In the genomic region with DNA sequence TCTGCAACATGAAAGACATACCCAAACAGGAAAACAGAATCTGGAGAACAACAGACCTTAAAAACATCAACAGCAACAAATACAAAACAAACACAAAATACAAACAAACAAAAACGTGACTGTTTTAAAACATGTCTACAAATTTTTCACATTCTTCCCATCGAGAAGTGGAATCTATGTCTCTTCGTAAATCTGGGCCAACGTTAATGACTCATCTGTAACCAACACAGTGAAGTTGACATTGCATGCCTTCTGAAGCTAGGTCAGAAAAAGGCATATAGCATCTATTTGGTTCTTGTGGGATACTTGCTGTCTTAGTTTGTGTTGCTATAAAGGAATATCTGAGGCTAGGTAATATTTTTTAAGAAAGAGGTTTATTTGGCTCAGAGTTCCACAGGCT, we compare ENCODE assay signal across 17 cellular contexts.
DNase-seq lines count a peak whose midpoint lies in the region; ATAC-seq and TF ChIP-seq lines count a peak whose summit lies in the region.
"Had no signal": no experiment of that assay in that cellular context is flagged by ENCODE, and none has a peak within 500 bp of the region (broad histone marks: within the 10 kb centered on the region; RNA-seq: fewer than 3 reads in every experiment).

No MANE protein-coding gene starts in this region.

- H3K4me3 ChIP-seq in AG04449 (ENCODE audit: low read depth, low read length), result no peak overlapping the region
- H3K4me3 ChIP-seq in astrocyte of the spinal cord (ENCODE audit: low read depth, low read length), result no peak overlapping the region
- H3K4me3 ChIP-seq: thyroid gland had no signal

- CTCF ChIA-PET in AG04449 (lab: Yijun Ruan, JAX), result no interaction called here

- POLR2A ChIA-PET in AG04449 (lab: Yijun Ruan, JAX), result no interaction called here

- no peak for ATAC-seq in HG02610 (IDR thresholded peaks at IDR 0.05; ENCODE audit: unreplicated experiment)
- ATAC-seq: activated CD8-positive, alpha-beta memory T cell treated with anti-CD3 and anti-CD28 coated beads, Interleukin-2, amount 10 ng/mL, durations not matched to agents 7 days and 5 days had no signal

- DNase-seq in AG04449 (ENCODE audit: low read depth, low spot score) (peak; percentile 44), HCEC 1CT (peak; percentile 61), astrocyte of the spinal cord (ENCODE audit: low read depth, low spot score) (peak; percentile 39), kidney glomerular epithelial cell (lab: John Stamatoyannopoulos, UW) (peak; percentile 7), NCI-H748 (lab: John Stamatoyannopoulos, UW; ENCODE audit: unreplicated experiment) (no peak), mesothelial cell of epicardium (ENCODE audit: low spot score in 2 of 2, unreplicated experiment in 2 of 2) (no peak), chondrocyte (ENCODE audit: low spot score) (no peak)
- DNase-seq: activated CD8-positive, alpha-beta memory T cell treated with anti-CD3 and anti-CD28 coated beads, Interleukin-2, amount 10 ng/mL, durations not matched to agents 7 days and 5 days; effector memory CD4-positive, alpha-beta T cell; glutamatergic neuron; KG1; NCI-H187 treated with DMSO at 0.1 percent for 48 hours; NCI-H774; stimulated activated CD4-positive, alpha-beta T cell treated with anti-CD3 and anti-CD28 coated beads, Interleukin-4, amount 100 ng/mL, for 4 hours; thyroid gland had no signal

- TF ChIP-seq CTCF in AG04449 (IDR thresholded peaks at IDR 0.05; ENCODE audit: insufficient read depth, low read length, missing control alignments) (no peak), astrocyte of the spinal cord (IDR thresholded peaks at IDR 0.05; ENCODE audit: low read depth, low read length) (no peak), mesothelial cell of epicardium (IDR thresholded peaks at IDR 0.05; ENCODE audit: unreplicated experiment) (no peak), chondrocyte (IDR thresholded peaks at IDR 0.05) (no peak)

- no peaks in the 10 kb centered on the region for H3K4me1 Mint-ChIP-seq in mesothelial cell of epicardium
- H3K4me1 Mint-ChIP-seq in chondrocyte (ENCODE audit: low read depth), result peaks cover 7% of the 10 kb centered on the region
- H3K4me1 Mint-ChIP-seq: activated CD8-positive, alpha-beta memory T cell treated with anti-CD3 and anti-CD28 coated beads, Interleukin-2, amount 10 ng/mL, durations not matched to agents 7 days and 5 days; B cell had no signal

- H3K36me3 Mint-ChIP-seq in mesothelial cell of epicardium, result no peaks in the 10 kb centered on the region
- H3K36me3 Mint-ChIP-seq in chondrocyte (ENCODE audit: low read depth), result no peaks in the 10 kb centered on the region
- H3K36me3 Mint-ChIP-seq: activated CD8-positive, alpha-beta memory T cell treated with anti-CD3 and anti-CD28 coated beads, Interleukin-2, amount 10 ng/mL, durations not matched to agents 7 days and 5 days had no signal

- H3K9me3 Mint-ChIP-seq in mesothelial cell of epicardium (peaks cover 8% of the 10 kb centered on the region), chondrocyte (ENCODE audit: low read depth) (peaks cover 3% of the 10 kb centered on the region)

- no peaks in the 10 kb centered on the region for H3K27me3 Mint-ChIP-seq in mesothelial cell of epicardium (ENCODE audit: low read depth)
- H3K27me3 Mint-ChIP-seq in chondrocyte (ENCODE audit: low read depth), result no peaks in the 10 kb centered on the region
- H3K27me3 Mint-ChIP-seq: B cell had no signal

- no peak overlapping the region for H3K4me3 Mint-ChIP-seq in mesothelial cell of epicardium
- H3K4me3 Mint-ChIP-seq in chondrocyte (ENCODE audit: unreplicated experiment), result no peak overlapping the region
- H3K4me3 Mint-ChIP-seq: activated CD8-positive, alpha-beta memory T cell treated with anti-CD3 and anti-CD28 coated beads, Interleukin-2, amount 10 ng/mL, durations not matched to agents 7 days and 5 days; B cell had no signal

- H3K27ac Mint-ChIP-seq in mesothelial cell of epicardium (no peak overlapping the region), chondrocyte (ENCODE audit: unreplicated experiment) (no peak overlapping the region)
- H3K27ac Mint-ChIP-seq: activated CD8-positive, alpha-beta memory T cell treated with anti-CD3 and anti-CD28 coated beads, Interleukin-2, amount 10 ng/mL, durations not matched to agents 7 days and 5 days; B cell had no signal

- in situ Hi-C loops in astrocyte of the spinal cord (cut with HindIII; ENCODE audit: low sequenced_read_pairs), result no loop called here

Comparison
In these comparisons a context has a peak if more than half of its experiments do, and no peak if none do; other contexts are left out.
1. DNase-seq: peak in AG04449 (single experiment), HCEC 1CT (single experiment), astrocyte of the spinal cord (single experiment) and kidney glomerular epithelial cell (single experiment); none in NCI-H748 (single experiment), mesothelial cell of epicardium (0 of 2) and chondrocyte (single experiment).